Comparison of ENCODE assay signal across 1 cellular context in genomic region chr11:122267602-122268001, GRCh38.
TF ChIP-seq lines count a peak whose summit lies in the region.

No MANE protein-coding gene starts in this region.

TF ChIP-seq in GM23338, 12 proteins besides CTCF, POLR2A, EP300 and RAD21 (continued from another document):
- no peak for TF ChIP-seq ZNF462 (CRISPR knock-in tag; IDR thresholded peaks at IDR 0.05)
